Comparison of ENCODE assay signal across 20 cellular contexts in the genomic region with DNA sequence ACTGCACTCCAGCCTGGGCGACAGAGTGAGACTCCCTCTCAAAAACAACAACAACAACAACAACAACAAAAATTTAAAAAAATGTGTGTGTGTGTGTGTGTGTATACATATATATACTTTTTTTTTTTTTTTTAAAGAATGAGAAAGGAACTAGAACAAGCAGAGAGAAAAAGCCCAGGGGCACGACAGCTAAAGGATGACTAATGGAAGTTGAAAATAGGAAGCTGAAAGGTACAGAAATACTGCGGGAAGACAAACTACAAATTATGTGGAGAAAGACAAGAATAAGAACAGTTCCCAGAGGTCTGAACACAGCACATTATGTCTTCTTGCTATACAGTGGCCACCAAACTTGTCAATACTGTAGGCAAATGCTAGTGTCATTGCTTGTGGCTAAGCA.
DNase-seq lines count a peak whose midpoint lies in the region; ATAC-seq, FAIRE-seq and TF ChIP-seq lines count a peak whose summit lies in the region.
"Had no signal": no experiment of that assay in that cellular context is flagged by ENCODE, and none has a peak within 500 bp of the region (broad histone marks: within the 10 kb centered on the region; RNA-seq: fewer than 3 reads in every experiment).

No MANE protein-coding gene starts in this region.

- H2BK15ac ChIP-seq in neuronal stem cell (ENCODE audit: low read length): no peak overlapping the region
- no peak overlapping the region for H2BK15ac ChIP-seq in mesenchymal stem cell (ENCODE audit: low read depth, poor library complexity, severe bottlenecking)

- peaks cover 43% of the 10 kb centered on the region for H3K4me1 Mint-ChIP-seq in activated CD4-positive, alpha-beta T cell treated with anti-CD3 and anti-CD28 coated beads for 36 hours
- H3K4me1 Mint-ChIP-seq in CD4-positive, CD25-positive, alpha-beta regulatory T cell: peaks cover 7 to 49% (median 13%) of the 10 kb centered on the region in 4 donors

- FAIRE-seq in bronchial epithelial cell (lab: Jason Lieb, UNC): no peak
- FAIRE-seq: RCC 7860 had no signal

- H2AK5ac ChIP-seq in neuronal stem cell (ENCODE audit: low read depth, low read length) (no peak overlapping the region), mesenchymal stem cell (ENCODE audit: low read length, severe bottlenecking) (no peak overlapping the region)

- H2AFZ ChIP-seq in neuronal stem cell (ENCODE audit: low read length): no peak overlapping the region
- no peak overlapping the region for H2AFZ ChIP-seq in mesenchymal stem cell (ENCODE audit: low read depth, low read length)

- H3K27me3 Mint-ChIP-seq in activated CD4-positive, alpha-beta T cell treated with anti-CD3 and anti-CD28 coated beads for 36 hours: peaks cover 6% of the 10 kb centered on the region
- H3K27me3 Mint-ChIP-seq in CD4-positive, CD25-positive, alpha-beta regulatory T cell: no peaks in the 10 kb centered on the region

- H3K18ac ChIP-seq in neuronal stem cell (ENCODE audit: low read length) (no peak overlapping the region), mesenchymal stem cell (ENCODE audit: low read depth in 1 of 2, low read length in 2 of 2) (no peak overlapping the region)

- H3K4ac ChIP-seq in neuronal stem cell (ENCODE audit: low read length) (no peak overlapping the region), mesenchymal stem cell (ENCODE audit: low read depth in 1 of 2, low read length in 2 of 2) (no peak overlapping the region)

- H4K91ac ChIP-seq in neuronal stem cell (ENCODE audit: low read depth, low read length, poor library complexity) (no peak overlapping the region), mesenchymal stem cell (ENCODE audit: low read length) (no peak overlapping the region)

- H2BK12ac ChIP-seq in neuronal stem cell (ENCODE audit: low read length): no peak overlapping the region
- no peak overlapping the region for H2BK12ac ChIP-seq in mesenchymal stem cell (ENCODE audit: low read length in 2 of 2)

- no peak for DNase-seq in activated CD4-positive, alpha-beta T cell treated with anti-CD3 and anti-CD28 coated beads for 36 hours
- no peak for DNase-seq in activated CD4-positive, alpha-beta T cell treated with anti-CD3 and anti-CD28 coated beads, Interleukin-2, amount 50 U/mL, for 4 hours
- DNase-seq in CD4-positive, CD25-positive, alpha-beta regulatory T cell: no peak
- peak; percentile 52 for DNase-seq in M059J (ENCODE audit: low read depth)
- DNase-seq in bronchial epithelial cell (ENCODE audit: low read depth): peak; percentile 10
- DNase-seq in neuronal stem cell (ENCODE audit: low spot score): no peak
- DNase-seq in mesenchymal stem cell: no peak
- DNase-seq: AML-193, C1 segment of cervical spinal cord, H9, HFFc6, NCI-H1092, NCI-H1436 treated with DMSO at 0.1 percent for 48 hours, NCI-H1930, NCI-H226, NCI-H524, NCI-H774, Right ventricle myocardium superior had no signal

- H3K9ac ChIP-seq in neuronal stem cell (ENCODE audit: low read depth, low read length, poor library complexity) (no peak overlapping the region), mesenchymal stem cell (ENCODE audit: low read length) (no peak overlapping the region)

- H3K27ac ChIP-seq in CD4-positive, CD25-positive, alpha-beta regulatory T cell (ENCODE audit: insufficient read depth, low read length, poor library complexity, severe bottlenecking): no peak overlapping the region
- H3K27ac ChIP-seq in neuronal stem cell (replicated peaks; ENCODE audit: low read length): no peak overlapping the region
- no peak overlapping the region for H3K27ac ChIP-seq in mesenchymal stem cell (ENCODE audit: low read length, poor library complexity, severe bottlenecking)

- H3K4me3 ChIP-seq in CD4-positive, CD25-positive, alpha-beta regulatory T cell (ENCODE audit: low read depth, low read length): peak overlapping the region; percentile 26
- H3K4me3 ChIP-seq in bronchial epithelial cell (ENCODE audit: low read depth, low read length) (no peak overlapping the region), neuronal stem cell (ENCODE audit: low read length in 2 of 2) (no peak overlapping the region), mesenchymal stem cell (ENCODE audit: insufficient read depth in 1 of 2, low read depth in 1 of 2, low read length in 2 of 2) (no peak overlapping the region)

- no peak for TF ChIP-seq CTCF in bronchial epithelial cell (IDR thresholded peaks at IDR 0.05; ENCODE audit: insufficient read depth, low read length, severe bottlenecking)

- CTCF ChIA-PET in activated CD4-positive, alpha-beta T cell treated with anti-CD3 and anti-CD28 coated beads for 36 hours (lab: Charles Lee): interaction anchor here (0.6 to 4.1 kb wide), 3 partner anchors 96 to 389 kb away, joined by 3 to 17 read pairs (median 3); no protein-coding TSS in a partner anchor

- no peaks in the 10 kb centered on the region for H3K27me3 ChIP-seq in CD4-positive, CD25-positive, alpha-beta regulatory T cell (ENCODE audit: control insufficient read depth, insufficient read depth, low read length)
- H3K27me3 ChIP-seq in bronchial epithelial cell (ENCODE audit: control insufficient read depth, insufficient read depth, low read length) (peaks cover 2% of the 10 kb centered on the region), neuronal stem cell (ENCODE audit: control insufficient read depth in 3 of 3, insufficient read depth in 3 of 3, low read depth in 1 of 3, low read length in 3 of 3) (no peaks in the 10 kb centered on the region), mesenchymal stem cell (ENCODE audit: control insufficient read depth in 1 of 2, insufficient read depth in 1 of 2, low read length in 2 of 2) (no peaks in the 10 kb centered on the region)

- no peak overlapping the region for H3K14ac ChIP-seq in neuronal stem cell (ENCODE audit: low read length)
- H3K14ac ChIP-seq in mesenchymal stem cell (ENCODE audit: low read length in 2 of 2): no peak overlapping the region

- H3K79me1 ChIP-seq in neuronal stem cell (ENCODE audit: low read depth, low read length): no peaks in the 10 kb centered on the region
- no peaks in the 10 kb centered on the region for H3K79me1 ChIP-seq in mesenchymal stem cell (replicated peaks; ENCODE audit: low read length, poor library complexity, severe bottlenecking)

- WGBS in neuronal stem cell (ENCODE audit: extremely low coverage in 2 of 2, insufficient read length in 2 of 2, insufficient replicate concordance in 1 of 2), 2 donors: no CpG with 5 or more reads among the region's 3 CpGs
- WGBS in mesenchymal stem cell: 70% methylated on average over 2 of the region's 3 CpGs

- no peak overlapping the region for H2BK120ac ChIP-seq in neuronal stem cell (ENCODE audit: low read depth, low read length)
- no peak overlapping the region for H2BK120ac ChIP-seq in mesenchymal stem cell (ENCODE audit: low read depth, low read length)

- H3K4me1 ChIP-seq in CD4-positive, CD25-positive, alpha-beta regulatory T cell (ENCODE audit: control insufficient read depth, insufficient read depth, low read length, poor library complexity, severe bottlenecking): no peaks in the 10 kb centered on the region
- H3K4me1 ChIP-seq in neuronal stem cell (ENCODE audit: control insufficient read depth in 2 of 2, insufficient read depth in 1 of 2, low read depth in 1 of 2, low read length in 2 of 2): no peaks in the 10 kb centered on the region
- H3K4me1 ChIP-seq in mesenchymal stem cell (ENCODE audit: control insufficient read depth, insufficient read depth, low read depth, low read length): peaks cover 5% of the 10 kb centered on the region

- H2BK5ac ChIP-seq in neuronal stem cell (ENCODE audit: low read length) (no peak overlapping the region), mesenchymal stem cell (ENCODE audit: low read depth, low read length, poor library complexity, severe bottlenecking) (no peak overlapping the region)

- no peak overlapping the region for H3K4me3 Mint-ChIP-seq in activated CD4-positive, alpha-beta T cell treated with anti-CD3 and anti-CD28 coated beads for 36 hours
- peak overlapping the region in 1 of 4 donors; percentile 38 for H3K4me3 Mint-ChIP-seq in CD4-positive, CD25-positive, alpha-beta regulatory T cell
- H3K4me3 Mint-ChIP-seq: H9, HFFc6, IgD-negative memory B cell had no signal

- H3K9me3 ChIP-seq in CD4-positive, CD25-positive, alpha-beta regulatory T cell (ENCODE audit: control insufficient read depth in 2 of 2, low read length in 2 of 2): no peaks in the 10 kb centered on the region
- no peaks in the 10 kb centered on the region for H3K9me3 ChIP-seq in neuronal stem cell (replicated peaks in 1 of 2; ENCODE audit: control insufficient read depth in 2 of 2, insufficient read depth in 1 of 2, low read depth in 1 of 2, low read length in 2 of 2)
- H3K9me3 ChIP-seq in mesenchymal stem cell (ENCODE audit: control insufficient read depth, low read length): no peaks in the 10 kb centered on the region

- intact Hi-C loops in activated CD4-positive, alpha-beta T cell treated with anti-CD3 and anti-CD28 coated beads for 36 hours (cut with DNase I, micrococcal nuclease): loop anchor here (10.0 kb wide), 1 partner anchor 607 kb away; no protein-coding TSS in a partner anchor

- H3K36me3 ChIP-seq in CD4-positive, CD25-positive, alpha-beta regulatory T cell (ENCODE audit: control insufficient read depth, insufficient read depth, low read length): no peaks in the 10 kb centered on the region
- H3K36me3 ChIP-seq in bronchial epithelial cell (ENCODE audit: control insufficient read depth, insufficient read depth, low read length) (no peaks in the 10 kb centered on the region), neuronal stem cell (replicated peaks in 1 of 2; ENCODE audit: control insufficient read depth in 2 of 2, insufficient read depth in 2 of 2, low read length in 2 of 2) (no peaks in the 10 kb centered on the region), mesenchymal stem cell (ENCODE audit: control insufficient read depth in 1 of 2, insufficient read depth in 2 of 2, low read depth in 1 of 2, low read length in 2 of 2) (no peaks in the 10 kb centered on the region)

- ATAC-seq in activated CD4-positive, alpha-beta T cell treated with anti-CD3 and anti-CD28 coated beads for 36 hours: no peak
- no peak for ATAC-seq in CD4-positive, CD25-positive, alpha-beta regulatory T cell (ENCODE audit: low read depth in 2 of 2)

- no peaks in the 10 kb centered on the region for H3K9me3 Mint-ChIP-seq in activated CD4-positive, alpha-beta T cell treated with anti-CD3 and anti-CD28 coated beads for 36 hours (ENCODE audit: low read depth)
- no peaks in the 10 kb centered on the region for H3K9me3 Mint-ChIP-seq in CD4-positive, CD25-positive, alpha-beta regulatory T cell
- H3K9me3 Mint-ChIP-seq: H9, HFFc6, IgD-negative memory B cell had no signal

- no peaks in the 10 kb centered on the region for H3K36me3 Mint-ChIP-seq in activated CD4-positive, alpha-beta T cell treated with anti-CD3 and anti-CD28 coated beads for 36 hours (ENCODE audit: low read depth)
- no peaks in the 10 kb centered on the region for H3K36me3 Mint-ChIP-seq in CD4-positive, CD25-positive, alpha-beta regulatory T cell
- H3K36me3 Mint-ChIP-seq: IgD-negative memory B cell had no signal

- POLR2A ChIA-PET in activated CD4-positive, alpha-beta T cell treated with anti-CD3 and anti-CD28 coated beads for 36 hours (lab: Charles Lee): no interaction called here

- H4K8ac ChIP-seq in neuronal stem cell (ENCODE audit: low read depth, low read length) (no peak overlapping the region), mesenchymal stem cell (ENCODE audit: low read length) (no peak overlapping the region)

- H3K23ac ChIP-seq in neuronal stem cell (ENCODE audit: low read depth, low read length, poor library complexity) (no peak overlapping the region), mesenchymal stem cell (ENCODE audit: low read length in 2 of 2) (no peak overlapping the region)

- H3K4me2 ChIP-seq in neuronal stem cell (ENCODE audit: insufficient read depth, low read length, poor library complexity, severe bottlenecking) (no peak overlapping the region), mesenchymal stem cell (ENCODE audit: low read length, poor library complexity, severe bottlenecking) (no peak overlapping the region)

- peak overlapping the region; percentile 55 for H3K27ac Mint-ChIP-seq in activated CD4-positive, alpha-beta T cell treated with anti-CD3 and anti-CD28 coated beads for 36 hours
- H3K27ac Mint-ChIP-seq in CD4-positive, CD25-positive, alpha-beta regulatory T cell: peak overlapping the region in 1 of 3 donors; percentile 75
- H3K27ac Mint-ChIP-seq: H9, HFFc6, IgD-negative memory B cell had no signal

Comparison
In these comparisons a context has a peak if more than half of its experiments do, and no peak if none do; other contexts are left out.
1. DNase-seq: peak in M059J (single experiment) and bronchial epithelial cell (single experiment); none in activated CD4-positive, alpha-beta T cell treated with anti-CD3 and anti-CD28 coated beads for 36 hours (single experiment), activated CD4-positive, alpha-beta T cell treated with anti-CD3 and anti-CD28 coated beads, Interleukin-2, amount 50 U/mL, for 4 hours (0 of 2), CD4-positive, CD25-positive, alpha-beta regulatory T cell (0 of 3), neuronal stem cell (single experiment) and mesenchymal stem cell (single experiment).